ENCODE assay signal across 10 cellular contexts in the genomic region with DNA sequence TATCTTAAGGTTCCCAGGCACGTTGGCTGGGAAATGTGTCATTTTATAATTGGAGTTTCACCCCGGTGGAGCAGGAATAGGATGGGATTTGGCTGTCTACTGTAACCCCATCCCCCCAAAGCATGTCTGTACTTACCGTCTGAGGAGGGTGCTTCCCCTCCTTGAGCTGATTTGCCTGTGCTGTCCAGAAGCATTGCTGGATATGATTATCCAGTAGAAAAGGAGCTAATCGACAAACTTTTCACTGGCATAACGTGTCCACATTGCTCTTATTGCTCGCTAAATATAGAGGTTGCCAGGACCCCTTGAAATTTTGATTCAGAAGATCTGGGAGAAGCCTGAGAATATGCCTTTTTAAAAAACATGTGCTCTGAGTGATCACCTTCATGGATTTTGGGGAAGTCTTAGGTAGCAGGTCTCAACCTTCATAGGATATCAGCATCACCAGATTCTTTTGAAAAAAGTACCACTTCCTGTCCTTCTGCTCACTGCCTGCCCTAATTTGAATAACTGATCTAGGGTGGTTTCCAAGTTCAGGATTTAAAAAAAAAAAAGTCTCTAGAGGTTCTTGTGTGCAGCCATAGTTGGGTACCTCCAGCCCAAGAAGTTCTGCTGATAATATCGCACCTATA.
DNase-seq lines count a peak whose midpoint lies in the region; ATAC-seq and TF ChIP-seq lines count a peak whose summit lies in the region.
"Had no signal": no experiment of that assay in that cellular context is flagged by ENCODE, and none has a peak within 500 bp of the region (broad histone marks: within the 10 kb centered on the region; RNA-seq: fewer than 3 reads in every experiment).

No MANE protein-coding gene starts in this region.

- peaks cover 7 to 22% (median 13%) of the 10 kb centered on the region in 11 experiments; a peak in 19 of 22 replicates for H3K9me3 ChIP-seq in BLaER1 treated with 17β-estradiol and CSF1 and Interleukin-3, amounts not matched to agents 10 nM and 100 nM (replicated peaks in 1 of 11)
- H3K9me3 ChIP-seq in OCI-LY3 (ENCODE audit: insufficient read depth, low read length) = peaks cover 12% of the 10 kb centered on the region; the same call in 1 of the 2 replicates
- H3K9me3 ChIP-seq in right atrium auricular region = no peaks in the 10 kb centered on the region

- H3K4me3 ChIP-seq in BLaER1 treated with 17β-estradiol and CSF1 and Interleukin-3, amounts not matched to agents 10 nM and 100 nM = peak overlapping the region in 5 of 10 experiments; percentile 21 to 61 (median 38); a peak in 9 of 20 replicates
- H3K4me3 ChIP-seq in OCI-LY3 (ENCODE audit: low read length) = peak overlapping the region; percentile 73
- H3K4me3 ChIP-seq in right atrium auricular region = no peak overlapping the region

- H3K79me2 ChIP-seq in OCI-LY3 (ENCODE audit: low read length) = no peaks in the 10 kb centered on the region

- DNase-seq in mucosa of gallbladder (ENCODE audit: low spot score) (no peak), kidney glomerular epithelial cell (lab: John Stamatoyannopoulos, UW) (no peak), right atrium auricular region (ENCODE audit: low spot score) (no peak)
- no peak for DNase-seq in stimulated activated CD4-positive, alpha-beta T cell treated with anti-CD3 and anti-CD28 coated beads, Interleukin-2, amount 100 ng/mL, for 24 hours

- peak overlapping the region; percentile 50 to 98 (median 82) for H3K4me2 ChIP-seq in BLaER1 treated with 17β-estradiol and CSF1 and Interleukin-3, amounts not matched to agents 10 nM and 100 nM
- peak overlapping the region; percentile 94 for H3K4me2 ChIP-seq in OCI-LY3 (ENCODE audit: low read length)

- TF ChIP-seq CTCF in OCI-LY3 (IDR thresholded peaks at IDR 0.05; ENCODE audit: low read depth, low read length) (no peak), right atrium auricular region (IDR thresholded peaks at IDR 0.05) (no peak)

- peak overlapping the region in 6 of 11 experiments; percentile 22 to 77 (median 58); a peak in 10 of 22 replicates for H3K9ac ChIP-seq in BLaER1 treated with 17β-estradiol and CSF1 and Interleukin-3, amounts not matched to agents 10 nM and 100 nM
- H3K9ac ChIP-seq in OCI-LY3 (ENCODE audit: low read length) = peak overlapping the region; percentile 85

- H2AFZ ChIP-seq in OCI-LY3 (ENCODE audit: low read depth, low read length) = peak overlapping the region; percentile 84

- H3K27me3 ChIP-seq in BLaER1 treated with 17β-estradiol and CSF1 and Interleukin-3, amounts not matched to agents 10 nM and 100 nM = peaks cover 0 to 69% (median 0%) of the 10 kb centered on the region in 11 experiments; a peak in 7 of 22 replicates
- H3K27me3 ChIP-seq in OCI-LY3 (ENCODE audit: low read depth, low read length) = no peaks in the 10 kb centered on the region
- no peaks in the 10 kb centered on the region for H3K27me3 ChIP-seq in right atrium auricular region

- peaks cover 0 to 52% (median 0%) of the 10 kb centered on the region in 11 experiments; a peak in 5 of 22 replicates for H4K20me1 ChIP-seq in BLaER1 treated with 17β-estradiol and CSF1 and Interleukin-3, amounts not matched to agents 10 nM and 100 nM
- no peaks in the 10 kb centered on the region for H4K20me1 ChIP-seq in OCI-LY3 (ENCODE audit: insufficient read depth, low read length)

- peaks cover 50 to 87% (median 81%) of the 10 kb centered on the region in 10 experiments for H3K4me1 ChIP-seq in BLaER1 treated with 17β-estradiol and CSF1 and Interleukin-3, amounts not matched to agents 10 nM and 100 nM
- H3K4me1 ChIP-seq in OCI-LY3 (ENCODE audit: low read length) (peaks cover 51% of the 10 kb centered on the region), right atrium auricular region (no peaks in the 10 kb centered on the region)

- H3K36me3 ChIP-seq in BLaER1 treated with 17β-estradiol and CSF1 and Interleukin-3, amounts not matched to agents 10 nM and 100 nM = peaks cover 0 to 14% (median 0%) of the 10 kb centered on the region in 11 experiments; a peak in 7 of 22 replicates
- H3K36me3 ChIP-seq in OCI-LY3 (replicated peaks; ENCODE audit: low read depth, low read length) = peaks cover 17% of the 10 kb centered on the region
- H3K36me3 ChIP-seq in right atrium auricular region = no peaks in the 10 kb centered on the region

- ATAC-seq in GM18909 (IDR thresholded peaks at IDR 0.05; ENCODE audit: poor library complexity, unreplicated experiment) (peak; percentile 84), HG02938 (IDR thresholded peaks at IDR 0.05; ENCODE audit: unreplicated experiment) (peak; percentile 84)
- ATAC-seq: HepG2 had no signal

- peak overlapping the region in 7 of 11 experiments; percentile 15 to 74 (median 54); a peak in 12 of 22 replicates for H3K27ac ChIP-seq in BLaER1 treated with 17β-estradiol and CSF1 and Interleukin-3, amounts not matched to agents 10 nM and 100 nM
- H3K27ac ChIP-seq in OCI-LY3 (ENCODE audit: low read length) = peak overlapping the region; percentile 98
- no peak overlapping the region for H3K27ac ChIP-seq in right atrium auricular region
- H3K27ac ChIP-seq: VCaP had no signal

Comparison
In these comparisons a context has a peak if more than half of its experiments do, and no peak if none do; other contexts are left out.
1. H3K27ac ChIP-seq: peak in BLaER1 treated with 17β-estradiol and CSF1 and Interleukin-3, amounts not matched to agents 10 nM and 100 nM (7 of 11) and OCI-LY3 (single experiment); none in right atrium auricular region (0 of 2).